19 cellular contexts compared by ENCODE assay signal in genomic region chr5:15533124-15533893, GRCh38. TPM values are rescaled to one million over a fixed set of nuclear protein-coding genes. Genes with fewer than 3 reads are reported as not detected.
DNase-seq lines count a peak whose midpoint lies in the region; ATAC-seq and TF ChIP-seq lines count a peak whose summit lies in the region.
"Had no signal": no experiment of that assay in that cellular context is flagged by ENCODE, and none has a peak within 500 bp of the region (broad histone marks: within the 10 kb centered on the region; RNA-seq: fewer than 3 reads in every experiment).

No MANE protein-coding gene starts in this region.

- intact Hi-C loops in sciatic nerve (cut with DNase I), result no loop called here

- peak; percentile 63 for ATAC-seq in sciatic nerve
- ATAC-seq: esophagus mucosa, left ventricle myocardium superior, natural killer cell had no signal

- no peak for TF ChIP-seq CTCF in fibroblast of the aortic adventitia (IDR thresholded peaks at IDR 0.05; ENCODE audit: insufficient read depth, low read length)

- H3K4me3 ChIP-seq in fibroblast of the aortic adventitia (ENCODE audit: low read depth, low read length), result no peak overlapping the region
- H3K4me3 ChIP-seq: BLaER1 had no signal

- peak; percentile 84 for DNase-seq in GM04503 (ENCODE audit: low read depth)
- peak; percentile 3 for DNase-seq in amniotic stem cell (lab: John Stamatoyannopoulos, UW)
- DNase-seq in fibroblast of the aortic adventitia (ENCODE audit: low read depth), result peak; percentile 92
- no peak for DNase-seq in sciatic nerve (ENCODE audit: low spot score)
- DNase-seq in stimulated activated CD4-positive, alpha-beta T cell treated with anti-CD3 and anti-CD28 coated beads, Interleukin-12 subunit alpha, Interleukin-12 subunit beta, amount 100 ng/mL, for 4 hours, result no peak
- DNase-seq in KG1 (lab: John Stamatoyannopoulos, UW), result no peak
- no peak for DNase-seq in NCI-H128 (lab: John Stamatoyannopoulos, UW; ENCODE audit: unreplicated experiment)
- no peak for DNase-seq in NCI-H446 treated with DMSO at 0.1 percent for 48 hours (lab: John Stamatoyannopoulos, UW)
- DNase-seq: activated B cell treated with CpG ODN at 0.5 μM for 24 hours, aorta, dermis blood vessel endothelial cell, left ventricle myocardium superior, natural killer cell, NCI-H2107, T-helper 1 cell had no signal

RNA-seq across cellular contexts. Expression of gene FBXL7, which starts 33.3 kb away (rescaled TPM):
- total RNA-seq in fibroblast of the aortic adventitia (ENCODE audit: low replicate concordance) (12.4 and 12.6 TPM in 2 replicates), sciatic nerve (40.4 TPM)
- total RNA-seq: activated B cell treated with CpG ODN at 0.5 μM for 24 hours; activated T-helper 2 cell treated with anti-CD3 and anti-CD28 coated beads, Interferon-gamma antibody, Interleukin-2, Interleukin-4, amounts not matched to agents 10 μg/mL and 5 μg/mL and 100 μg/mL, durations not matched to agents 14 hours and 24 hours and 36 hours; MCF 10A; natural killer cell had no signal

Comparison
In these comparisons a context has a peak if more than half of its experiments do, and no peak if none do; other contexts are left out.
1. DNase-seq: peak in GM04503 (single experiment), amniotic stem cell (single experiment) and fibroblast of the aortic adventitia (single experiment); none in sciatic nerve (single experiment), stimulated activated CD4-positive, alpha-beta T cell treated with anti-CD3 and anti-CD28 coated beads, Interleukin-12 subunit alpha, Interleukin-12 subunit beta, amount 100 ng/mL, for 4 hours (single experiment), KG1 (single experiment), NCI-H128 (single experiment) and NCI-H446 treated with DMSO at 0.1 percent for 48 hours (single experiment).